ENCODE assay signal across 9 cellular contexts in genomic region chr16:23624092-23624491, GRCh38.
"Had no signal": no experiment of that assay in that cellular context is flagged by ENCODE, and none has a peak within 500 bp of the region (broad histone marks: within the 10 kb centered on the region; RNA-seq: fewer than 3 reads in every experiment).

No MANE protein-coding gene starts in this region.

- H3K9me3 Mint-ChIP-seq: HFFc6, IgD-negative memory B cell had no signal

- FAIRE-seq: HTR-8/SVneo had no signal

- H3K9ac ChIP-seq: GM23248 had no signal

- H3K4me1 Mint-ChIP-seq: IgD-negative memory B cell had no signal

- H3K4me1 ChIP-seq: HAP-1 had no signal

- DNase-seq: GM23248, GOT3, H7, HFFc6, KG1 had no signal

- H3K27ac Mint-ChIP-seq: HFFc6, IgD-negative memory B cell had no signal

- H3K4me3 Mint-ChIP-seq: HFFc6, IgD-negative memory B cell had no signal

- H3K27ac ChIP-seq: GM23248 had no signal

- H2AFZ ChIP-seq: GM23248 had no signal

- H3K27me3 Mint-ChIP-seq: IgD-negative memory B cell had no signal

- H3K9me3 ChIP-seq: HAP-1 had no signal

- H3K4me3 ChIP-seq: GM23248, HAP-1 had no signal

- ATAC-seq: HCT116 had no signal
